Comparison of ENCODE assay signal across 8 cellular contexts in the genomic region with DNA sequence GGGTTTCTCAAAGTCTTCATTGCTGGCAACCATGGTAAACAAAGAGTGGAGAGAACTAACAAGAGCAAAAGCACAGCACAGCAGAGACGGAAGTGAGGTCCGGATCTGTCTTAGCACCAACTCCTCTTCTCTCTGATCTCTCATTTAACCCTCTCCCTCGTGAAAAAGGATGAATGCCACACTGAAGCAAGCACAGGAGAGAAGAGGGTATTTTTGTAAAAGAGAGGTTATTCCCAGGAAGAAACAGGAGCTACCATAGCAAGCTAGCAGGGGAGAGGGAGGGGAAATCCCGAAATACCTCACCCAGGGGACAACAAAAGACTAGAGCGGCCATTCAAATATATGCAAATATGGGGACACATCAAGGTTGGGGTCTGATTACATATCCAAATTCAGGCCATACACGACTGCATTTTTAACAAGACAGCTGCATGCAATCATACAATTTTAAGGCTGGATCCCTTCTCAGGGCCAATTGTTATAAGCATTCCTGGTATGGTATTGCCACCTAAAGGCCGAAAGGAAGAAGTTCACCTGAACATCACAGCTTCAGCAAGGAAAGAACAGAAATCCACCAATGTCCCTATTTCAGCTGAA. TPM values are rescaled to one million over a fixed set of nuclear protein-coding genes. Genes with fewer than 3 reads are reported as not detected.
DNase-seq lines count a peak whose midpoint lies in the region; ATAC-seq and TF ChIP-seq lines count a peak whose summit lies in the region.

No MANE protein-coding gene starts in this region.

- 17 to 35% methylated on average over 6 to 7 of the region's 7 CpGs for WGBS in esophagus squamous epithelium, 2 donors
- 17 to 20% (median 19%) methylated on average over 7 of the region's 7 CpGs for WGBS in ovary, 3 donors

- TF ChIP-seq CTCF in AG09309 (IDR thresholded peaks at IDR 0.05; ENCODE audit: control insufficient read depth, insufficient read depth, low read depth, low read length, missing control alignments) = peak; percentile 71
- TF ChIP-seq CTCF in GM06990 (IDR thresholded peaks at IDR 0.05; ENCODE audit: insufficient read depth, low read length, poor library complexity, severe bottlenecking) = peak; percentile 68
- TF ChIP-seq CTCF in esophagus squamous epithelium (IDR thresholded peaks at IDR 0.05) = peak in 5 of 6 experiments; percentile 46 to 64 (median 57)
- TF ChIP-seq CTCF in ovary (IDR thresholded peaks at IDR 0.05) = peak; percentile 11 to 46 (median 40)

- no peak overlapping the region for H3K27ac ChIP-seq in esophagus squamous epithelium
- no peak overlapping the region for H3K27ac ChIP-seq in ovary

- no peak for TF ChIP-seq EP300 in ovary (IDR thresholded peaks at IDR 0.05)

- H3K36me3 ChIP-seq in GM06990 (ENCODE audit: control insufficient read depth, insufficient read depth, low read length) (no peaks in the 10 kb centered on the region), esophagus squamous epithelium (no peaks in the 10 kb centered on the region), ovary (no peaks in the 10 kb centered on the region)

- H3K27me3 ChIP-seq in GM06990 (replicated peaks; ENCODE audit: control insufficient read depth, insufficient read depth, low read length) (no peaks in the 10 kb centered on the region), esophagus squamous epithelium (no peaks in the 10 kb centered on the region), ovary (no peaks in the 10 kb centered on the region)

- no peak for TF ChIP-seq POLR2A in esophagus squamous epithelium (IDR thresholded peaks at IDR 0.05)
- TF ChIP-seq POLR2A in ovary (IDR thresholded peaks at IDR 0.05) = no peak

- DNase-seq in AG09309 (ENCODE audit: low read depth) (peak; percentile 28), GM06990 (ENCODE audit: extremely low read depth, insufficient read length) (peak; percentile 53), HEK293T (ENCODE audit: extremely low spot score) (peak; percentile 65), NAMALWA (ENCODE audit: low spot score) (peak; percentile 77), SW480 (ENCODE audit: low spot score) (peak; percentile 39), esophagus squamous epithelium (lab: John Stamatoyannopoulos, UW) (no peak), ovary (no peak)

- H3K4me3 ChIP-seq in AG09309 (ENCODE audit: control insufficient read depth, low read depth, low read length) (no peak overlapping the region), GM06990 (replicated peaks; ENCODE audit: low read depth, low read length) (no peak overlapping the region), esophagus squamous epithelium (no peak overlapping the region), ovary (no peak overlapping the region)

- no peak for ATAC-seq in GM19324 (IDR thresholded peaks at IDR 0.05; ENCODE audit: low FRiP score, unreplicated experiment)

- POLR2A ChIA-PET in HEK293T (lab: Yijun Ruan, JAX) = no interaction called here

- no peaks in the 10 kb centered on the region for H3K9me3 ChIP-seq in esophagus squamous epithelium
- no peaks in the 10 kb centered on the region for H3K9me3 ChIP-seq in ovary

- CTCF ChIA-PET in HEK293T (lab: Yijun Ruan, JAX) = interaction anchor here (0.6 to 1.5 kb wide), 5 partner anchors 36 to 666 kb away, joined by 3 to 7 read pairs (median 3); no protein-coding TSS in a partner anchor

- H3K4me1 ChIP-seq in esophagus squamous epithelium (no peaks in the 10 kb centered on the region), ovary (ENCODE audit: insufficient read depth) (no peaks in the 10 kb centered on the region)

- intact Hi-C loops in esophagus squamous epithelium (cut with DNase I) = no loop called here
- intact Hi-C loops in ovary (cut with DNase I) = no loop called here

TF ChIP-seq in HEK293T, 16 proteins besides CTCF, POLR2A, EP300 and RAD21:
- TF ChIP-seq LEF1 (IDR thresholded peaks at IDR 0.05; ENCODE audit: borderline replicate concordance) (no peak), NFRKB (IDR thresholded peaks at IDR 0.05) (no peak), TARDBP (IDR thresholded peaks at IDR 0.05) (no peak), ARNT (IDR thresholded peaks at IDR 0.05) (no peak), ELF4 (IDR thresholded peaks at IDR 0.05) (no peak), BHLHE40 (IDR thresholded peaks at IDR 0.05; ENCODE audit: borderline replicate concordance) (no peak), SUZ12 (IDR thresholded peaks at IDR 0.05) (no peak), CTBP1 (IDR thresholded peaks at IDR 0.05; ENCODE audit: borderline replicate concordance) (no peak), FOXA1 (IDR thresholded peaks at IDR 0.05) (no peak), HDGF (IDR thresholded peaks at IDR 0.05; ENCODE audit: borderline replicate concordance) (no peak)
TF ChIP-seq in HEK293T: peak in this region for 0.

RNA-seq across cellular contexts. Expression of a gene that starts 46.6 kb away (rescaled TPM):
- total RNA-seq in esophagus squamous epithelium (under 1 TPM in 3 of 4 donors, not detected in 1; 0.13 to 0.67 (median 0.38) TPM), ovary (under 1 TPM in 2 of 7 donors, not detected in 5; 0.10 to 0.23 TPM)
- polyA plus RNA-seq in ovary = 1 to 10 TPM in 1 of 2 donors, under 1 TPM in 1; 0.08 to 1.3 TPM

Comparison
In these comparisons a context has a peak if more than half of its experiments do, and no peak if none do; other contexts are left out.
1. DNase-seq: peak in AG09309 (single experiment), GM06990 (single experiment), HEK293T (single experiment), NAMALWA (single experiment) and SW480 (single experiment); none in esophagus squamous epithelium (single experiment) and ovary (0 of 5).
2. Peak in every context shown above with its lines, with median percentiles within 50 percentile points of each other: CTCF ChIP-seq.